14 cellular contexts compared by ENCODE assay signal in the genomic region with DNA sequence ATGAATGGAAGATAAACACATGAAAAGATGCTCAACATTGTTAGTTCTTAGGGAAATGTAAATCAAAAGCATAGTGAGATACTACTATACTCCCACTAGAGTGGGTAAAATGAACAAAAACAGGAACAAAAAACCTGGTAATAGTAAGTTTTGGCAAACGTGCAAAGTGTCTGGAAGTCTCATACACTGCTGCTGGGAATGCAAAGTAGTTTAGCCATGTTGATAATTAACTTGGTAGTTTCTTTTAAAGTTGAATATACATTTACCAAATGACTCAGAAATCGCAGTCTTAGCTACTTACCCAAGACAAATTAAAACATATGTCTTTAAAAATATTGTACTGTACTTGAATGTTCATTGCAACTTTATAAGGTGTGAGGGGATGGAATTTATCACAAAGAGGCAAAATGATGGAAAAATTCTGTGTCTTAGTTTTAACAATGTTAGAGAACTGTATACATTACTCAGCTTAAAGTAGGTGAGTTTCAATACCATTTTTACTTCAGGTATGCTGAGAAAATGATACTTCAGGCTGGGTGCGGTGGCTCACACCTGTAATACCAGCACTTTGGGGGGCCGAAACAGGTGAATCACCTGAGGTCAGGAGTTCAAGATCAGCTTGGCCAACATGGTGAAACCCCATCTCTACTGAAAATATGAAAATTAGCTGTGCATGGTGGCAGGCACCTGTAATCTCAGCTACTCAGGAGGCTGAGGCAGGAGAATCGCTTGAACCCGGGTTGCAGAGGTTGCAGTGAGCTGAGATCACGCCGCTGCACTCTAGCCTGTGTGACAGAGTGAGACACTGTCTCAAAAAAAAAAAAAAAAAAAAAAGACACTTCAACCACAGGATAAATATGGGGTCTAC.
DNase-seq lines count a peak whose midpoint lies in the region; ATAC-seq and TF ChIP-seq lines count a peak whose summit lies in the region.
"Had no signal": no experiment of that assay in that cellular context is flagged by ENCODE, and none has a peak within 500 bp of the region (broad histone marks: within the 10 kb centered on the region; RNA-seq: fewer than 3 reads in every experiment).

No MANE protein-coding gene starts in this region.

- no peak overlapping the region for H3K27ac ChIP-seq in upper lobe of right lung
- H3K27ac ChIP-seq: SK-N-MC had no signal

- H3K27me3 ChIP-seq in upper lobe of right lung, result no peaks in the 10 kb centered on the region

- H3K4me1 ChIP-seq in upper lobe of right lung, result no peaks in the 10 kb centered on the region

- no peak for TF ChIP-seq CTCF in upper lobe of right lung (IDR thresholded peaks at IDR 0.05)

- ATAC-seq in GM19043 (IDR thresholded peaks at IDR 0.05; ENCODE audit: low read depth, unreplicated experiment) (peak; percentile 90), GM21786 (IDR thresholded peaks at IDR 0.05; ENCODE audit: unreplicated experiment) (peak; percentile 88), HG03135 (IDR thresholded peaks at IDR 0.05; ENCODE audit: unreplicated experiment) (peak; percentile 94), upper lobe of right lung (no peak)
- ATAC-seq: CD8-positive, alpha-beta T cell had no signal

- no peaks in the 10 kb centered on the region for H3K36me3 ChIP-seq in upper lobe of right lung

- intact Hi-C loops in upper lobe of right lung (cut with DNase I), result no loop called here

- DNase-seq in kidney tubule cell (ENCODE audit: low spot score) (peak; percentile 48), NCI-H345 (lab: John Stamatoyannopoulos, UW) (no peak), upper lobe of right lung (no peak), CD1c-positive myeloid dendritic cell (ENCODE audit: extremely low spot score) (no peak)
- DNase-seq in stimulated activated CD4-positive, alpha-beta T cell treated with anti-CD3 and anti-CD28 coated beads, Interleukin-15, amount 100 ng/mL, for 24 hours, result no peak
- DNase-seq: activated CD4-positive, alpha-beta T cell treated with anti-CD3 and anti-CD28 coated beads for 48 hours; activated naive CD4-positive, alpha-beta T cell treated with anti-CD3 and anti-CD28 coated beads for 36 hours; CD8-positive, alpha-beta T cell; NCI-H1048; NCI-H526 had no signal

- H3K9me3 ChIP-seq in upper lobe of right lung, result no peaks in the 10 kb centered on the region

- H3K4me3 ChIP-seq in upper lobe of right lung, result no peak overlapping the region
- H3K4me3 ChIP-seq: SK-N-MC had no signal
